9 cellular contexts compared by ENCODE assay signal in the genomic region with DNA sequence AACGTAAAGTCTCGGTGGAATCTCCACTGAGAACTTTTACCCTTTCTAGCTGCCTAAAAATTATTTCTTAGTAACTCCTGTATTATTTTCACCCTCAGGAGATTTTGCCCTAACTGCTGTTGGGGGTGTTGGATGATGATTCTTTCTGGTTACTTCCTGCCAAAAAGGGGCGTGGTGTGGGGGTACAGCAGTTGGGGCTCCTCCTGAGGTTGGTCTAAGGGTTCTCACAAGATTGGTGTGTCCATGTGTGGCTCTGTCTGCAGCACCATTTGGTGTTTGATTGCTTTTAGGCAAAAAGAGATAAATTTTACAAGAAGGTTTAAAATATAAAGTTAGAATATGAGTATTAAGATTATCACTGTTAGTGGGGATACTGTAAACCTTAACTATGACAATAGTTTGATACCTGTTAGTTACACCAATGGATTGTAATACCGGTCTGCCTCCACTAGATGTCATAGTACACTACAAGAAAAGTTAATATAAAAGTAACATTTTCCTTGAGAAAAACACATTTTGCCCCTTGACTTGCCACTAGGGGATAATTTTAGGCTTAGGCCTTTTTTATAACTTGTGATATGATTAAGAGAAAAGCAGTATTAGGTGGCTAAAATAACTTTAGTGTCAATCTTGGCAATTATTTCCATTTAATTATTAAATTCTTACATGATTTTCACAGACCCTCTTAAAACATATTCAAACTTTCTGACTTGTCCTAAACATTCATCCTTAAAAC.
DNase-seq lines count a peak whose midpoint lies in the region; ATAC-seq, FAIRE-seq and TF ChIP-seq lines count a peak whose summit lies in the region.
"Had no signal": no experiment of that assay in that cellular context is flagged by ENCODE, and none has a peak within 500 bp of the region (broad histone marks: within the 10 kb centered on the region; RNA-seq: fewer than 3 reads in every experiment).

No MANE protein-coding gene starts in this region.

- TF ChIP-seq CTCF in body of pancreas (IDR thresholded peaks at IDR 0.05) (peak; percentile 50 to 73 (median 69)), lower lobe of right lung (IDR thresholded peaks at IDR 0.05) (peak; percentile 68)

- H3K36me3 ChIP-seq in body of pancreas (replicated peaks in 1 of 2; ENCODE audit: insufficient read depth in 1 of 2, low read depth in 2 of 2) (no peaks in the 10 kb centered on the region), lower lobe of right lung (no peaks in the 10 kb centered on the region)

- no peak overlapping the region for H3K4me3 ChIP-seq in body of pancreas
- no peak overlapping the region for H3K4me3 ChIP-seq in lower lobe of right lung

- TF ChIP-seq POLR2A in H54 (IDR thresholded peaks at IDR 0.05; ENCODE audit: low read depth, low read length) = no peak
- no peak for TF ChIP-seq POLR2A in body of pancreas (IDR thresholded peaks at IDR 0.05)

- peak; percentile 50 for ATAC-seq in body of pancreas
- no peak for ATAC-seq in lower lobe of right lung
- no peak for ATAC-seq in HG03460 (IDR thresholded peaks at IDR 0.05; ENCODE audit: unreplicated experiment)
- ATAC-seq: stimulated activated naive CD8-positive, alpha-beta T cell treated with anti-CD3 and anti-CD28 coated beads, Interleukin-15, amount 100 ng/mL, for 72 hours had no signal

- FAIRE-seq in H54 (lab: Jason Lieb, UNC) = peak; percentile 69

- intact Hi-C loops in body of pancreas (cut with DNase I) (loop anchor here (10.0 kb wide), 1 partner anchor 726 kb away; no protein-coding TSS in a partner anchor), lower lobe of right lung (cut with DNase I) (no loop called here)

- H3K9me3 ChIP-seq in body of pancreas = peaks cover 0 to 17% (median 0%) of the 10 kb centered on the region in 3 donors
- peaks cover 14% of the 10 kb centered on the region for H3K9me3 ChIP-seq in lower lobe of right lung

- H3K27ac ChIP-seq in body of pancreas (no peak overlapping the region), lower lobe of right lung (no peak overlapping the region)

- no peaks in the 10 kb centered on the region for H3K27me3 ChIP-seq in body of pancreas
- H3K27me3 ChIP-seq in lower lobe of right lung (ENCODE audit: low read depth) = no peaks in the 10 kb centered on the region

- DNase-seq in NCI-H2029 treated with DMSO at 0.1 percent for 48 hours (lab: John Stamatoyannopoulos, UW) = peak; percentile 16
- no peak for DNase-seq in NCI-H2029 (lab: John Stamatoyannopoulos, UW)
- DNase-seq in H54 (ENCODE audit: insufficient read length, low spot score) = peak; percentile 6
- DNase-seq in NAMALWA (ENCODE audit: low spot score) = peak; percentile 75
- peak in 3 of 4 donors; percentile 8 to 31 (median 18) for DNase-seq in body of pancreas
- DNase-seq in lower lobe of right lung = no peak
- DNase-seq in activated CD4-positive, alpha-beta T cell treated with anti-CD3 and anti-CD28 coated beads for 1 hour = no peak

- WGBS in body of pancreas, 2 donors = 15 to 16% methylated on average over 4 of the region's 4 CpGs

- H3K4me1 ChIP-seq in body of pancreas (no peaks in the 10 kb centered on the region), lower lobe of right lung (no peaks in the 10 kb centered on the region)

Comparison
In these comparisons a context has a peak if more than half of its experiments do, and no peak if none do; other contexts are left out.
1. DNase-seq: peak in NCI-H2029 treated with DMSO at 0.1 percent for 48 hours (single experiment), H54 (single experiment), NAMALWA (single experiment) and body of pancreas (3 of 4); none in NCI-H2029 (single experiment), lower lobe of right lung (single experiment) and activated CD4-positive, alpha-beta T cell treated with anti-CD3 and anti-CD28 coated beads for 1 hour (single experiment).